ENCODE assay signal across 8 cellular contexts in the genomic region with DNA sequence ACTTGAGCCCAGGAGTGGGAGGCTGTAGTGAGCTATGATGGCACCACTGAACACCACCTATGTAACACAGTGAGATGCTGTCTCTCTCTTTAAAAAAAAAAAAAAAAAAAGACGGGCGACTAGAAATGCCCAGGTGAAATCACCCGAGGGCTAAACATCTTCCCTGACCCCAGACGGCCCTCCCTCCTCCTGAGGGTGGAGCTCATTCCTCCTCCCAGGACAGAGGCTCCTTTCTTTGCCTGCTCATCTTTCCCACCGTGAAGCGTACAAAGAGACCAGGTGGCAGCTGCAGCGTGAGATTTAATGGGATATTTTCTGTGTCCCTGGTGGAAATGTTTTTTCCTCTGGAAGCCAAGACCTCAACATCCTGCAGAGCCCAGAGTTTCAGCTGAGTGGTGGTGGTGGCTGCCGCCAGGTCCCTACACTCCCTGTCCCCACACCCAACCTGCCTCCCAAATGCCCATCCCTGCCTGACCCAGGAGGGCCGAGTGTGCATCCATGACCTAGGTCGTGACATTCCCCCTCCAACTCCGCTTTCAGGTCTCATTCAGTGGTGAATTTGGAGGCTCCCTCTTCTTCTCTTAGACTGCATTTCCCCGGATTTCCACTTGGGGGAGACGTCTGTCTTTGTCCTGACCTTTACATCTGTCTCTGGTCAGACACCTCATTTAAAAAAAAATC. TPM values are rescaled to one million over a fixed set of nuclear protein-coding genes. Genes with fewer than 3 reads are reported as not detected.
DNase-seq lines count a peak whose midpoint lies in the region; ATAC-seq and TF ChIP-seq lines count a peak whose summit lies in the region.

No MANE protein-coding gene starts in this region.

- H3K27me3 ChIP-seq in kidney epithelial cell (ENCODE audit: control insufficient read depth, insufficient read depth, low read length): no peaks in the 10 kb centered on the region

- TF ChIP-seq CTCF in RWPE1 (conservative IDR thresholded peaks at IDR 0.05; ENCODE audit: low read depth): peak; percentile 85
- TF ChIP-seq CTCF in kidney epithelial cell (IDR thresholded peaks at IDR 0.05; ENCODE audit: insufficient read depth, low read length, poor library complexity, severe bottlenecking): peak; percentile 75

- no peak overlapping the region for H3K4me3 ChIP-seq in kidney epithelial cell (ENCODE audit: low read depth, low read length)

- in situ Hi-C loops in T47D (cut with HindIII; ENCODE audit: low pct_unique_long_range_greater_than_20kb, low sequenced_read_pairs): no loop called here

- no peak overlapping the region for H3K27ac ChIP-seq in RWPE1

- POLR2A ChIA-PET in RWPE1 (lab: Yijun Ruan, JAX; ENCODE audit: low non-redundant PET): no interaction called here

- peak; percentile 59 for DNase-seq in NCI-H2171 treated with DMSO at 0.1 percent for 48 hours (lab: John Stamatoyannopoulos, UW)
- DNase-seq in NCI-H2171 (lab: John Stamatoyannopoulos, UW): no peak
- peak; percentile 32 for DNase-seq in KG1 (lab: John Stamatoyannopoulos, UW)
- DNase-seq in RWPE1 (ENCODE audit: low spot score): peak; percentile 59
- DNase-seq in T47D (ENCODE audit: low read depth in 1 of 2, low spot score in 1 of 2): peak; percentile 47 to 76
- DNase-seq in kidney epithelial cell (ENCODE audit: low read depth): no peak
- peak; percentile 53 for DNase-seq in stimulated activated naive CD8-positive, alpha-beta T cell treated with anti-CD3 and anti-CD28 coated beads, Interleukin-15, Interleukin-2, amounts not matched to agents 100 U/mL and 50 U/mL, for 24 hours

- H3K36me3 ChIP-seq in kidney epithelial cell (ENCODE audit: control insufficient read depth, insufficient read depth, low read length): no peaks in the 10 kb centered on the region

- CTCF ChIA-PET in RWPE1 (lab: Yijun Ruan, JAX): interaction anchor here (0.5 to 4.0 kb wide), 11 partner anchors 8 to 753 kb away, joined by 3 to 34 read pairs (median 4); no protein-coding TSS in a partner anchor

- ATAC-seq in stimulated activated naive CD8-positive, alpha-beta T cell treated with anti-CD3 and anti-CD28 coated beads, Interleukin-15, Interleukin-2, amounts not matched to agents 100 U/mL and 50 U/mL, for 24 hours: peak; percentile 41
- no peak for ATAC-seq in GM18870 (IDR thresholded peaks at IDR 0.05; ENCODE audit: unreplicated experiment)

RNA-seq across cellular contexts. Expression of gene GPRC5B, which starts 14.4 kb away (rescaled TPM):
- total RNA-seq in kidney epithelial cell: 11.2 and 14.0 TPM in 2 replicates

Comparison
In these comparisons a context has a peak if more than half of its experiments do, and no peak if none do; other contexts are left out.
1. DNase-seq: peak in NCI-H2171 treated with DMSO at 0.1 percent for 48 hours (single experiment), KG1 (single experiment), RWPE1 (single experiment), T47D (2 of 2) and stimulated activated naive CD8-positive, alpha-beta T cell treated with anti-CD3 and anti-CD28 coated beads, Interleukin-15, Interleukin-2, amounts not matched to agents 100 U/mL and 50 U/mL, for 24 hours (single experiment); none in NCI-H2171 (single experiment) and kidney epithelial cell (single experiment).